Comparison of ENCODE assay signal across 10 cellular contexts in the genomic region with DNA sequence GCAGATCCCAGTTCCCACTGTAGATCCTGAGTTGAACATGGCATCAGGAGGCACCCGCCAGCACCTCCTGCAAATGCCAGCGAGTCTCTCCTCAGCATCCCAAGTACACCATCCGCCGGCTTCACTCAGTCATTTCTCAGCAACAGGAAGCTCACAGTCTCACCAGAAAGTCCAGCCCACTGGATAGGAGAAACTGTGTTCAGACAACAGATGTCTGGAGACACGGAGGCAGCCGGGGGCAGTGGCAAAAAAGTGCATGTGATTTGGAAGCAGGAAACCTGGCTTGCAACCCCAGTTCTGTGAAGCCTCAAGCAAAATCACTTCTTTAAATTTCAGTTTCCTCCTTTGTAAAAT.
DNase-seq lines count a peak whose midpoint lies in the region; ATAC-seq and TF ChIP-seq lines count a peak whose summit lies in the region.
"Had no signal": no experiment of that assay in that cellular context is flagged by ENCODE, and none has a peak within 500 bp of the region (broad histone marks: within the 10 kb centered on the region; RNA-seq: fewer than 3 reads in every experiment).

No MANE protein-coding gene starts in this region.

- H3K4me1 Mint-ChIP-seq in activated naive CD4-positive, alpha-beta T cell treated with anti-CD3 and anti-CD28 coated beads, Interleukin-2, amount 50 U/mL, for 24 hours = peaks cover 24% of the 10 kb centered on the region
- H3K4me1 Mint-ChIP-seq in HFFc6 (ENCODE audit: low read depth) = no peaks in the 10 kb centered on the region

- no peaks in the 10 kb centered on the region for H3K4me1 ChIP-seq in thoracic aorta (ENCODE audit: control insufficient read depth in 1 of 2, low read depth in 2 of 2)

- peaks cover 4% of the 10 kb centered on the region for H3K9me3 ChIP-seq in KOPT-K1 (ENCODE audit: insufficient read depth, low read length, poor library complexity, severe bottlenecking)
- H3K9me3 ChIP-seq in thoracic aorta = no peaks in the 10 kb centered on the region

- H3K36me3 ChIP-seq in KOPT-K1 (ENCODE audit: insufficient read depth, low read length) (no peaks in the 10 kb centered on the region), thoracic aorta (no peaks in the 10 kb centered on the region)

- no peak for DNase-seq in activated naive CD4-positive, alpha-beta T cell treated with Interleukin-2 at 50 U/mL for 16 hours
- DNase-seq in dorsolateral prefrontal cortex (peak in 8 of 10 donors; percentile 31 to 78 (median 67)), thoracic aorta (ENCODE audit: low spot score) (no peak), HFFc6 (no peak), 8988T (no peak), NK-92 (lab: John Stamatoyannopoulos, UW; ENCODE audit: unreplicated experiment) (no peak)
- DNase-seq: NCI-H446 had no signal

- no peaks in the 10 kb centered on the region for H3K9me3 Mint-ChIP-seq in activated naive CD4-positive, alpha-beta T cell treated with anti-CD3 and anti-CD28 coated beads, Interleukin-2, amount 50 U/mL, for 24 hours
- no peaks in the 10 kb centered on the region for H3K9me3 Mint-ChIP-seq in HFFc6

- ATAC-seq in thoracic aorta (ENCODE audit: insufficient number of reproducible peaks, low FRiP score, low read depth) = no peak

- no peak for TF ChIP-seq CTCF in dorsolateral prefrontal cortex (IDR thresholded peaks at IDR 0.05 in 54 of 56, conservative IDR thresholded peaks at IDR 0.05 in 2 of 56; ENCODE audit: low read depth in 1 of 56, partially characterized antibody in 56 of 56)
- no peak for TF ChIP-seq CTCF in thoracic aorta (IDR thresholded peaks at IDR 0.05)
- no peak for TF ChIP-seq CTCF in HFFc6 (IDR thresholded peaks at IDR 0.05)

- H3K27ac ChIP-seq in KOPT-K1 (ENCODE audit: low read depth, low read length, poor library complexity, severe bottlenecking) (peak overlapping the region; percentile 62), dorsolateral prefrontal cortex (peak overlapping the region in 45 of 59 donors; percentile 1 to 78 (median 46)), thoracic aorta (no peak overlapping the region)
- H3K27ac ChIP-seq: KMS-11 had no signal

- H3K27ac Mint-ChIP-seq in activated naive CD4-positive, alpha-beta T cell treated with anti-CD3 and anti-CD28 coated beads, Interleukin-2, amount 50 U/mL, for 24 hours = peak overlapping the region; percentile 55
- no peak overlapping the region for H3K27ac Mint-ChIP-seq in HFFc6

- H3K36me3 Mint-ChIP-seq in activated naive CD4-positive, alpha-beta T cell treated with anti-CD3 and anti-CD28 coated beads, Interleukin-2, amount 50 U/mL, for 24 hours = no peaks in the 10 kb centered on the region
- no peaks in the 10 kb centered on the region for H3K36me3 Mint-ChIP-seq in HFFc6 (ENCODE audit: low read depth)

- H3K27me3 Mint-ChIP-seq in activated naive CD4-positive, alpha-beta T cell treated with anti-CD3 and anti-CD28 coated beads, Interleukin-2, amount 50 U/mL, for 24 hours = no peaks in the 10 kb centered on the region
- H3K27me3 Mint-ChIP-seq in HFFc6 (ENCODE audit: insufficient read depth) = peaks cover 39% of the 10 kb centered on the region

- H3K4me3 Mint-ChIP-seq in activated naive CD4-positive, alpha-beta T cell treated with anti-CD3 and anti-CD28 coated beads, Interleukin-2, amount 50 U/mL, for 24 hours = peak overlapping the region; percentile 67
- no peak overlapping the region for H3K4me3 Mint-ChIP-seq in HFFc6

- intact Hi-C loops in dorsolateral prefrontal cortex (cut with DNase I) = no loop called here

- peak overlapping the region in 11 of 59 donors; percentile 3 to 40 (median 23) for H3K4me3 ChIP-seq in dorsolateral prefrontal cortex
- H3K4me3 ChIP-seq in thoracic aorta = peak overlapping the region; percentile 20

- H3K27me3 ChIP-seq in dorsolateral prefrontal cortex (no peaks in the 10 kb centered on the region), thoracic aorta (replicated peaks; ENCODE audit: insufficient read depth) (no peaks in the 10 kb centered on the region)

Comparison
In these comparisons a context has a peak if more than half of its experiments do, and no peak if none do; other contexts are left out.
1. DNase-seq: peak in dorsolateral prefrontal cortex (8 of 10); none in activated naive CD4-positive, alpha-beta T cell treated with Interleukin-2 at 50 U/mL for 16 hours (single experiment), thoracic aorta (single experiment), HFFc6 (single experiment), 8988T (single experiment) and NK-92 (single experiment).
2. H3K27ac ChIP-seq: peak in KOPT-K1 (single experiment) and dorsolateral prefrontal cortex (45 of 59); none in thoracic aorta (0 of 2).